7 cellular contexts compared by ENCODE assay signal in genomic region chr12:120466560-120467315, GRCh38. TPM values are rescaled to one million over a fixed set of nuclear protein-coding genes. Genes with fewer than 3 reads are reported as not detected.
A peak's percentile ranks its signal among the peaks of the same experiment; 100 is the strongest.
DNase-seq lines count a peak whose midpoint lies in the region; ATAC-seq and TF ChIP-seq lines count a peak whose summit lies in the region.
"Had no signal": no experiment of that assay in that cellular context is flagged by ENCODE, and none has a peak within 500 bp of the region (broad histone marks: within the 10 kb centered on the region; RNA-seq: fewer than 3 reads in every experiment).

No MANE protein-coding gene starts in this region.

- H3K36me3 Mint-ChIP-seq in HFFc6 (ENCODE audit: low read depth) = peaks cover 46% of the 10 kb centered on the region

- H3K4me3 Mint-ChIP-seq in HFFc6 = peak overlapping the region; percentile 24; the same call in 1 of the 2 replicates

- H3K27me3 Mint-ChIP-seq in HFFc6 (ENCODE audit: insufficient read depth) = peaks cover 2% of the 10 kb centered on the region; the same call in 1 of the 2 replicates

- TF ChIP-seq CTCF in HFFc6 (IDR thresholded peaks at IDR 0.05) (peak; percentile 80), dorsolateral prefrontal cortex (IDR thresholded peaks at IDR 0.05 in 54 of 56, conservative IDR thresholded peaks at IDR 0.05 in 2 of 56; ENCODE audit: low read depth in 1 of 56, partially characterized antibody in 56 of 56) (peak in 54 of 56 donors; percentile 19 to 67 (median 52))

- peak overlapping the region in 8 of 59 donors; percentile 1 to 47 (median 18) for H3K27ac ChIP-seq in dorsolateral prefrontal cortex
- H3K27ac ChIP-seq: epithelial cell of prostate had no signal

- peak overlapping the region in 2 of 59 donors; percentile 5 to 16 for H3K4me3 ChIP-seq in dorsolateral prefrontal cortex

- ATAC-seq in GM21576 (IDR thresholded peaks at IDR 0.05; ENCODE audit: unreplicated experiment) (no peak), GM21381 (IDR thresholded peaks at IDR 0.05; ENCODE audit: unreplicated experiment) (no peak)

- in situ Hi-C loops in SK-MEL-5 (cut with HindIII; ENCODE audit: low pct_unique_long_range_greater_than_20kb, low sequenced_read_pairs) = no loop called here

- H3K9me3 Mint-ChIP-seq in HFFc6 = no peaks in the 10 kb centered on the region

- H3K27ac Mint-ChIP-seq in HFFc6 = peak overlapping the region; percentile 52; the same call in 1 of the 2 replicates

- H3K4me1 Mint-ChIP-seq in HFFc6 (ENCODE audit: low read depth) = peaks cover 38% of the 10 kb centered on the region

- intact Hi-C loops in dorsolateral prefrontal cortex (cut with DNase I) = loop anchor here in 1 of 2 donors (10.0 kb wide), 1 partner anchor 108 kb away; no protein-coding TSS in a partner anchor

- H3K27me3 ChIP-seq in dorsolateral prefrontal cortex = no peaks in the 10 kb centered on the region

- DNase-seq in HFFc6 (peak; percentile 38), SK-MEL-5 (ENCODE audit: low read depth, low spot score) (peak; percentile 75), dorsolateral prefrontal cortex (peak in 4 of 10 donors; percentile 32 to 47 (median 42))
- peak; percentile 5 to 16 for DNase-seq in stimulated activated CD4-positive, alpha-beta T cell treated with anti-CD3 and anti-CD28 coated beads, Interleukin-15, amount 100 ng/mL, for 1 hour (ENCODE audit: low read depth in 1 of 2, low spot score in 1 of 2)

RNA-seq across cellular contexts. Expression of gene SRSF9, which starts 2.8 kb away (rescaled TPM):
- 100 to 1,000 TPM; 232 to 247 (median 238) TPM for total RNA-seq in HFFc6 (2021; fragmentation: NEBNext Ultra II Directional; extraction: Animal tissue kit (Norgen Biotek cat#: 25700))
- total RNA-seq in SK-MEL-5 (2014; rRNA removed; shearing (Covaris generic)) = 179 and 229 TPM in 2 replicates
- 222 and 240 TPM in 2 replicates for polyA plus RNA-seq in SK-MEL-5 (2015; cell fraction: cytosol; rRNA removed)
- polyA plus RNA-seq in SK-MEL-5 (2015; cell fraction: nucleus; rRNA removed) = 320 and 361 TPM in 2 replicates
- total RNA-seq in dorsolateral prefrontal cortex = 100 to 1,000 TPM in 30 of 120 experiments, 10 to 100 TPM in 90; 76.0 to 113 (median 95.4) TPM

RNA-seq across cellular contexts. Expression of gene GATC, which starts 20.5 kb away (rescaled TPM):
- 10 to 100 TPM; 16.3 to 30.9 (median 24.0) TPM for total RNA-seq in HFFc6 (2021; fragmentation: NEBNext Ultra II Directional; extraction: Animal tissue kit (Norgen Biotek cat#: 25700))
- total RNA-seq in SK-MEL-5 (2014; rRNA removed; shearing (Covaris generic)) = 33.9 and 37.0 TPM in 2 replicates
- polyA plus RNA-seq in SK-MEL-5 (2015; cell fraction: cytosol; rRNA removed) = 19.4 and 22.7 TPM in 2 replicates
- polyA plus RNA-seq in SK-MEL-5 (2015; cell fraction: nucleus; rRNA removed) = 17.9 and 25.3 TPM in 2 replicates
- total RNA-seq in dorsolateral prefrontal cortex = 10 to 100 TPM; 18.3 to 41.4 (median 28.7) TPM

RNA-seq across cellular contexts. Expression of gene TRIAP1, which starts 20.6 kb away (rescaled TPM):
- 10 to 100 TPM; 37.9 to 49.0 (median 41.6) TPM for total RNA-seq in HFFc6 (2021; fragmentation: NEBNext Ultra II Directional; extraction: Animal tissue kit (Norgen Biotek cat#: 25700))
- 39.3 and 45.1 TPM in 2 replicates for total RNA-seq in SK-MEL-5 (2014; rRNA removed; shearing (Covaris generic))
- 33.8 and 35.3 TPM in 2 replicates for polyA plus RNA-seq in SK-MEL-5 (2015; cell fraction: cytosol; rRNA removed)
- 13.4 and 21.1 TPM in 2 replicates for polyA plus RNA-seq in SK-MEL-5 (2015; cell fraction: nucleus; rRNA removed)
- 10 to 100 TPM in 80 of 120 experiments, 1 to 10 TPM in 40; 5.4 to 16.5 (median 11.1) TPM for total RNA-seq in dorsolateral prefrontal cortex

RNA-seq across cellular contexts. Expression of gene COX6A1, which starts 28.8 kb away (rescaled TPM):
- 100 to 1,000 TPM; 356 to 391 (median 373) TPM for total RNA-seq in HFFc6 (2021; fragmentation: NEBNext Ultra II Directional; extraction: Animal tissue kit (Norgen Biotek cat#: 25700))
- 1,050 and 1,113 TPM in 2 replicates for total RNA-seq in SK-MEL-5 (2014; rRNA removed; shearing (Covaris generic))
- polyA plus RNA-seq in SK-MEL-5 (2015; cell fraction: cytosol; rRNA removed) = 619 and 1,199 TPM in 2 replicates
- polyA plus RNA-seq in SK-MEL-5 (2015; cell fraction: nucleus; rRNA removed) = 136 and 184 TPM in 2 replicates
- total RNA-seq in dorsolateral prefrontal cortex = 100 to 1,000 TPM; 341 to 794 (median 594) TPM

RNA-seq across cellular contexts. Expression of gene DYNLL1, which starts 29.2 kb away (rescaled TPM):
- 100 to 1,000 TPM; 530 to 650 (median 609) TPM for total RNA-seq in HFFc6 (2021; fragmentation: NEBNext Ultra II Directional; extraction: Animal tissue kit (Norgen Biotek cat#: 25700))
- total RNA-seq in SK-MEL-5 (2014; rRNA removed; shearing (Covaris generic)) = 447 and 502 TPM in 2 replicates
- 287 and 366 TPM in 2 replicates for polyA plus RNA-seq in SK-MEL-5 (2015; cell fraction: cytosol; rRNA removed)
- 120 and 144 TPM in 2 replicates for polyA plus RNA-seq in SK-MEL-5 (2015; cell fraction: nucleus; rRNA removed)
- 100 to 1,000 TPM; 262 to 795 (median 615) TPM for total RNA-seq in dorsolateral prefrontal cortex
